9 cellular contexts compared by ENCODE assay signal in the genomic region with DNA sequence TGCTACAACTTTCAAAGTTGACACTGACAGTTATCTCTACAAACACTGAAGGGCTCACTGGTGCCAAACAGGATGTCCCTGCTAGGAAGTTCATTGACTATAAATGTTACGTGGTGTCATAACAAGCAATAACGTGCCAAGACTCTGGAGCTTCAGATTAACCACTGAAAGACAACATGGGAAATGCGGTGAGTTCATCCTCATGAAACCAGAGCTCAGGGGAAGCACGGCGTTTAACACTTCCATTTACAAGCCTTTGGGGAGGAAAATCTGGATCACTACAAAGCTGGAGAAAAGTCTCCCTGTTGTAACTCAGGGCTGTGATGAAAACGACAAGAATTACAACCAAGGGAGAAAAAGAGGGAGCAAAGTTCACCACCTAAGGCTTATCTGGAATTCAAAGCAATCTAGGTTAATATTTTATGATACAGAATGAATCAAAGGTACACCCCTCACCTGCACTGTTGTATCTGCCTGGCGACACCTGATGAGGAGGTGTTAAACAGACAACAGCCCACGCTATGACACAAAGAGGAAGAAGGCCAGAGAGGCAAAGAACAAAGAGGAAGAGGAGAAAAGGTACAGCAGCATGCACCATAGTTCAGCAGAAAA. TPM values are rescaled to one million over a fixed set of nuclear protein-coding genes. Genes with fewer than 3 reads are reported as not detected.
DNase-seq lines count a peak whose midpoint lies in the region; ATAC-seq and TF ChIP-seq lines count a peak whose summit lies in the region.
"Had no signal": no experiment of that assay in that cellular context is flagged by ENCODE, and none has a peak within 500 bp of the region (broad histone marks: within the 10 kb centered on the region; RNA-seq: fewer than 3 reads in every experiment).

No MANE protein-coding gene starts in this region.

- H3K27me3 ChIP-seq in HL-60 (ENCODE audit: insufficient read depth, poor library complexity, severe bottlenecking): no peaks in the 10 kb centered on the region
- H3K27me3 ChIP-seq: SJCRH30 had no signal

- H3K36me3 Mint-ChIP-seq in activated T-helper 17 cell treated with anti-CD3 and anti-CD28 coated beads, Interleukin-2, amount 50 U/mL, for 72 hours (ENCODE audit: low read depth): peaks cover 38% of the 10 kb centered on the region
- no peaks in the 10 kb centered on the region for H3K36me3 Mint-ChIP-seq in glutamatergic neuron (ENCODE audit: unreplicated experiment)

- H3K27me3 Mint-ChIP-seq in activated T-helper 17 cell treated with anti-CD3 and anti-CD28 coated beads, Interleukin-2, amount 50 U/mL, for 72 hours: no peaks in the 10 kb centered on the region
- H3K27me3 Mint-ChIP-seq in glutamatergic neuron (ENCODE audit: unreplicated experiment): no peaks in the 10 kb centered on the region

- TF ChIP-seq CTCF in HL-60 (IDR thresholded peaks at IDR 0.05; ENCODE audit: insufficient read depth, low read length) (no peak), glutamatergic neuron (IDR thresholded peaks at IDR 0.05; ENCODE audit: partially characterized antibody, unreplicated experiment) (no peak)

- H3K4me1 Mint-ChIP-seq in activated T-helper 17 cell treated with anti-CD3 and anti-CD28 coated beads, Interleukin-2, amount 50 U/mL, for 72 hours: peaks cover 9% of the 10 kb centered on the region
- H3K4me1 Mint-ChIP-seq in glutamatergic neuron (ENCODE audit: low read depth, unreplicated experiment): peaks cover 6% of the 10 kb centered on the region

- no peak overlapping the region for H3K4me3 ChIP-seq in HL-60 (replicated peaks; ENCODE audit: insufficient read depth, low read length)
- H3K4me3 ChIP-seq: SJCRH30 had no signal

- no peaks in the 10 kb centered on the region for H3K9me3 Mint-ChIP-seq in activated T-helper 17 cell treated with anti-CD3 and anti-CD28 coated beads, Interleukin-2, amount 50 U/mL, for 72 hours
- H3K9me3 Mint-ChIP-seq in glutamatergic neuron (ENCODE audit: unreplicated experiment): no peaks in the 10 kb centered on the region

- no peak overlapping the region for H3K27ac Mint-ChIP-seq in activated T-helper 17 cell treated with anti-CD3 and anti-CD28 coated beads, Interleukin-2, amount 50 U/mL, for 72 hours
- H3K27ac Mint-ChIP-seq in glutamatergic neuron (ENCODE audit: unreplicated experiment): no peak overlapping the region

- DNase-seq in NCI-H510A treated with DMSO at 0.1 percent for 48 hours (lab: John Stamatoyannopoulos, UW) (peak; percentile 21), NCI-H510A (lab: John Stamatoyannopoulos, UW) (no peak), HL-60 (ENCODE audit: low read depth in 1 of 2, low spot score in 1 of 2) (peak in 1 of 2 experiments; percentile 32), mucosa of gallbladder (ENCODE audit: low spot score) (peak; percentile 45), NCI-H1105 treated with DMSO at 0.1 percent for 48 hours (lab: John Stamatoyannopoulos, UW) (no peak), glutamatergic neuron (no peak)

- H3K27ac ChIP-seq in HL-60 (replicated peaks): peak overlapping the region; percentile 1; the same call in 1 of the 2 replicates
- H3K27ac ChIP-seq: SJCRH30 had no signal

- no peak overlapping the region for H3K4me3 Mint-ChIP-seq in activated T-helper 17 cell treated with anti-CD3 and anti-CD28 coated beads, Interleukin-2, amount 50 U/mL, for 72 hours
- H3K4me3 Mint-ChIP-seq in glutamatergic neuron (ENCODE audit: unreplicated experiment): no peak overlapping the region

- ATAC-seq in activated T-helper 17 cell treated with anti-CD3 and anti-CD28 coated beads, Interleukin-2, amount 50 U/mL, for 72 hours (replicated peaks): peak; percentile 33
- no peak for ATAC-seq in HG03139 (IDR thresholded peaks at IDR 0.05; ENCODE audit: unreplicated experiment)

RNA-seq across cellular contexts. Expression of a gene that starts 27.0 kb away (rescaled TPM):
- 10 to 100 TPM; 23.2 to 38.1 TPM for total RNA-seq in activated T-helper 17 cell treated with anti-CD3 and anti-CD28 coated beads, Interleukin-2, amount 50 U/mL, for 72 hours
- 18.8 TPM for total RNA-seq in mucosa of gallbladder
- total RNA-seq in glutamatergic neuron (ENCODE audit: unreplicated experiment): 14.4 TPM

Comparison
In these comparisons a context has a peak if more than half of its experiments do, and no peak if none do; other contexts are left out.
1. DNase-seq: peak in NCI-H510A treated with DMSO at 0.1 percent for 48 hours (single experiment) and mucosa of gallbladder (single experiment); none in NCI-H510A (single experiment), NCI-H1105 treated with DMSO at 0.1 percent for 48 hours (single experiment) and glutamatergic neuron (single experiment).